Comparison of ENCODE assay signal across 9 cellular contexts in genomic region chr7:130891254-130892094, GRCh38.
DNase-seq lines count a peak whose midpoint lies in the region; ATAC-seq, FAIRE-seq and TF ChIP-seq lines count a peak whose summit lies in the region.
"Had no signal": no experiment of that assay in that cellular context is flagged by ENCODE, and none has a peak within 500 bp of the region (broad histone marks: within the 10 kb centered on the region; RNA-seq: fewer than 3 reads in every experiment).

No MANE protein-coding gene starts in this region.

- peaks cover 70% of the 10 kb centered on the region for H3K36me3 Mint-ChIP-seq in activated T-helper 1 cell treated with anti-CD3 and anti-CD28 coated beads, Interleukin-12 subunit alpha, Interleukin-12 subunit beta, Interleukin-2, Interleukin-4 antibody, amounts not matched to agents 30 ng/mL and 10 ng/mL and 1 ng/mL, durations not matched to agents 14 hours and 24 hours and 36 hours (ENCODE audit: low read depth)
- H3K36me3 Mint-ChIP-seq in effector memory CD8-positive, alpha-beta T cell (ENCODE audit: insufficient read depth): peaks cover 97% of the 10 kb centered on the region

- no peak for DNase-seq in GM12891 (ENCODE audit: insufficient read length, low spot score)
- DNase-seq in activated T-helper 1 cell treated with anti-CD3 and anti-CD28 coated beads, Interleukin-12 subunit alpha, Interleukin-12 subunit beta, Interleukin-2, Interleukin-4 antibody, amounts not matched to agents 30 ng/mL and 10 ng/mL and 1 ng/mL, durations not matched to agents 14 hours and 24 hours and 36 hours (ENCODE audit: low spot score): no peak
- DNase-seq in foreskin melanocyte: peak; percentile 86
- DNase-seq in effector memory CD8-positive, alpha-beta T cell: no peak
- no peak for DNase-seq in activated gamma-delta T cell treated with Interleukin-2 at 50 U/mL for 16 hours
- DNase-seq: naive B cell had no signal

- H3K4me1 Mint-ChIP-seq in activated T-helper 1 cell treated with anti-CD3 and anti-CD28 coated beads, Interleukin-12 subunit alpha, Interleukin-12 subunit beta, Interleukin-2, Interleukin-4 antibody, amounts not matched to agents 30 ng/mL and 10 ng/mL and 1 ng/mL, durations not matched to agents 14 hours and 24 hours and 36 hours (ENCODE audit: low read depth): peaks cover 71% of the 10 kb centered on the region
- H3K4me1 Mint-ChIP-seq in effector memory CD8-positive, alpha-beta T cell (ENCODE audit: low read depth in 2 of 2): peaks cover 45 to 58% of the 10 kb centered on the region in 2 donors

- H3K9me3 ChIP-seq in skeletal muscle satellite cell (replicated peaks; ENCODE audit: low read length): no peaks in the 10 kb centered on the region

- H3K4me1 ChIP-seq in skeletal muscle satellite cell (ENCODE audit: control insufficient read depth, insufficient read depth, low read length): peaks cover 94% of the 10 kb centered on the region

- no peak for FAIRE-seq in GM12891 (lab: Jason Lieb, UNC)

- H3K9ac ChIP-seq in skeletal muscle satellite cell (ENCODE audit: low read depth, low read length): peak overlapping the region; percentile 80

- H3K27me3 Mint-ChIP-seq in activated T-helper 1 cell treated with anti-CD3 and anti-CD28 coated beads, Interleukin-12 subunit alpha, Interleukin-12 subunit beta, Interleukin-2, Interleukin-4 antibody, amounts not matched to agents 30 ng/mL and 10 ng/mL and 1 ng/mL, durations not matched to agents 14 hours and 24 hours and 36 hours (ENCODE audit: insufficient read depth): no peaks in the 10 kb centered on the region
- no peaks in the 10 kb centered on the region for H3K27me3 Mint-ChIP-seq in effector memory CD8-positive, alpha-beta T cell
- H3K27me3 Mint-ChIP-seq: naive B cell had no signal

- ATAC-seq in GM21447 (IDR thresholded peaks at IDR 0.05; ENCODE audit: unreplicated experiment) (no peak), HG03095 (IDR thresholded peaks at IDR 0.05; ENCODE audit: unreplicated experiment) (no peak)
- ATAC-seq in effector memory CD8-positive, alpha-beta T cell (replicated peaks): no peak

- H3K4me3 Mint-ChIP-seq in activated T-helper 1 cell treated with anti-CD3 and anti-CD28 coated beads, Interleukin-12 subunit alpha, Interleukin-12 subunit beta, Interleukin-2, Interleukin-4 antibody, amounts not matched to agents 30 ng/mL and 10 ng/mL and 1 ng/mL, durations not matched to agents 14 hours and 24 hours and 36 hours: no peak overlapping the region
- no peak overlapping the region for H3K4me3 Mint-ChIP-seq in effector memory CD8-positive, alpha-beta T cell
- H3K4me3 Mint-ChIP-seq: naive B cell had no signal

- TF ChIP-seq POLR2A in GM12891 (IDR thresholded peaks at IDR 0.05; ENCODE audit: low read depth, low read length): no peak

- intact Hi-C loops in activated T-helper 1 cell treated with anti-CD3 and anti-CD28 coated beads, Interleukin-12 subunit alpha, Interleukin-12 subunit beta, Interleukin-2, Interleukin-4 antibody, amounts not matched to agents 30 ng/mL and 10 ng/mL and 1 ng/mL, durations not matched to agents 14 hours and 24 hours and 36 hours (cut with micrococcal nuclease): loop anchor here (10.0 kb wide), 2 partner anchors 53 to 533 kb away; no protein-coding TSS in a partner anchor

- no peaks in the 10 kb centered on the region for H3K27me3 ChIP-seq in skeletal muscle satellite cell (ENCODE audit: control insufficient read depth, insufficient read depth, low read length)

- H3K4me2 ChIP-seq in skeletal muscle satellite cell (ENCODE audit: low read length): peak overlapping the region; percentile 76

- peak overlapping the region; percentile 44 for H3K4me3 ChIP-seq in skeletal muscle satellite cell (ENCODE audit: low read length)

- peaks cover 79% of the 10 kb centered on the region for H3K36me3 ChIP-seq in skeletal muscle satellite cell (ENCODE audit: insufficient read depth, low read length)

- H3K27ac Mint-ChIP-seq in activated T-helper 1 cell treated with anti-CD3 and anti-CD28 coated beads, Interleukin-12 subunit alpha, Interleukin-12 subunit beta, Interleukin-2, Interleukin-4 antibody, amounts not matched to agents 30 ng/mL and 10 ng/mL and 1 ng/mL, durations not matched to agents 14 hours and 24 hours and 36 hours: peak overlapping the region; percentile 40
- peak overlapping the region in 1 of 2 donors; percentile 66 for H3K27ac Mint-ChIP-seq in effector memory CD8-positive, alpha-beta T cell

- H3K9me3 Mint-ChIP-seq in activated T-helper 1 cell treated with anti-CD3 and anti-CD28 coated beads, Interleukin-12 subunit alpha, Interleukin-12 subunit beta, Interleukin-2, Interleukin-4 antibody, amounts not matched to agents 30 ng/mL and 10 ng/mL and 1 ng/mL, durations not matched to agents 14 hours and 24 hours and 36 hours: no peaks in the 10 kb centered on the region
- no peaks in the 10 kb centered on the region for H3K9me3 Mint-ChIP-seq in effector memory CD8-positive, alpha-beta T cell
- H3K9me3 Mint-ChIP-seq: naive B cell had no signal

TF ChIP-seq in GM12891, 5 proteins besides CTCF, POLR2A, EP300 and RAD21:
- TF ChIP-seq POU2F2 (IDR thresholded peaks at IDR 0.05; ENCODE audit: low read depth, low read length) (no peak), SPI1 (IDR thresholded peaks at IDR 0.05; ENCODE audit: low read depth, low read length) (no peak), POLR2AphosphoS5 (IDR thresholded peaks at IDR 0.05; ENCODE audit: low read depth, low read length) (0 out of 2 replicates have a peak, but pooled peaks have one; percentile 17), PAX5 (IDR thresholded peaks at IDR 0.05; ENCODE audit: insufficient read depth, low read length, severe bottlenecking) (no peak), TAF1 (IDR thresholded peaks at IDR 0.05; ENCODE audit: low read depth, low read length) (no peak)
